Comparison of ENCODE assay signal across 21 cellular contexts in the genomic region with DNA sequence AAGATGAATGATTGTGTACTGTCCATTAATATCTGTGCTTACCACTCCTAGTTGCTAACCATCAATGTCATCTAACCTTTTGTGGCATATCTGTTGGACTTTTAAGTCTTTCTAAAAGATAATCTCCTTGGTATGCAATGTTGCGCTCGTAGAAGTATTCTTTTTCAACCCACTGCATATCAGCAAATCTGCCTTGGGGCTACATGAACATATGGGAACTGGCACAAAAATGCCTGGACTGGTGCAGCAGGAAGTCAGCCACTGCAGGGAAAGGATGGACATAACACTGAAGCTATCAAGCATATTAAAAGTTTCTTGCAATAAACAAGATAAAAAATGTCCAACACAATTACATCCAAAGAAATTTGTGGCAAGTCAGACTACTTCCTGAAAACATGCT.
DNase-seq lines count a peak whose midpoint lies in the region; ATAC-seq, FAIRE-seq and TF ChIP-seq lines count a peak whose summit lies in the region.
"Had no signal": no experiment of that assay in that cellular context is flagged by ENCODE, and none has a peak within 500 bp of the region (broad histone marks: within the 10 kb centered on the region; RNA-seq: fewer than 3 reads in every experiment).

No MANE protein-coding gene starts in this region.

- FAIRE-seq in keratinocyte (lab: Jason Lieb, UNC), result peak; percentile 78
- FAIRE-seq: A204.1, H54 had no signal

- dilution Hi-C loops in keratinocyte (cut with MboI; ENCODE audit: extremely low pct_ligation_motif_present, low sequenced_read_pairs), result no loop called here

- no peak overlapping the region for H3K27ac Mint-ChIP-seq in T-cell
- H3K27ac Mint-ChIP-seq: CD8-positive, alpha-beta memory T cell had no signal

- H3K27ac ChIP-seq in A673 (ENCODE audit: low read depth, low read length, poor library complexity, severe bottlenecking) (peak overlapping the region; percentile 68), SK-N-MC (peak overlapping the region; percentile 94), keratinocyte (ENCODE audit: control insufficient read depth, insufficient read depth, low read length) (no peak overlapping the region), testis (no peak overlapping the region), left lung (no peak overlapping the region)
- H3K27ac ChIP-seq: BLaER1 treated with 17β-estradiol and CSF1 and Interleukin-3, amounts not matched to agents 10 nM and 100 nM had no signal

- H3K9me3 ChIP-seq in A673 (ENCODE audit: low read depth, low read length, poor library complexity, severe bottlenecking), result no peaks in the 10 kb centered on the region
- H3K9me3 ChIP-seq in SK-N-MC (ENCODE audit: low read depth, low read length), result no peaks in the 10 kb centered on the region
- no peaks in the 10 kb centered on the region for H3K9me3 ChIP-seq in keratinocyte (ENCODE audit: control insufficient read depth, low read depth, low read length)
- H3K9me3 ChIP-seq in testis, result no peaks in the 10 kb centered on the region
- H3K9me3 ChIP-seq in left lung, result no peaks in the 10 kb centered on the region
- H3K9me3 ChIP-seq: BLaER1 treated with 17β-estradiol and CSF1 and Interleukin-3, amounts not matched to agents 10 nM and 100 nM had no signal

- H3K27me3 ChIP-seq in A673 (replicated peaks; ENCODE audit: insufficient read depth, low read depth, low read length, poor library complexity), result no peaks in the 10 kb centered on the region
- H3K27me3 ChIP-seq in keratinocyte (ENCODE audit: control insufficient read depth, extremely low read depth, insufficient read depth, low read length), result no peaks in the 10 kb centered on the region
- no peaks in the 10 kb centered on the region for H3K27me3 ChIP-seq in testis
- H3K27me3 ChIP-seq in left lung, result no peaks in the 10 kb centered on the region
- H3K27me3 ChIP-seq: BLaER1 treated with 17β-estradiol and CSF1 and Interleukin-3, amounts not matched to agents 10 nM and 100 nM had no signal

- H3K4me1 Mint-ChIP-seq in T-cell, result no peaks in the 10 kb centered on the region
- H3K4me1 Mint-ChIP-seq: CD8-positive, alpha-beta memory T cell had no signal

- no TSS peak for BruUV-seq in A673 (replicated peaks; lab: Mats Ljungman, UMichigan)

- no peaks in the 10 kb centered on the region for H3K79me2 ChIP-seq in keratinocyte (ENCODE audit: control insufficient read depth, insufficient read depth, low read length)

- H3K36me3 ChIP-seq in A673 (ENCODE audit: insufficient read depth, low read length, poor library complexity, severe bottlenecking) (no peaks in the 10 kb centered on the region), SK-N-MC (ENCODE audit: insufficient read depth, low read length) (no peaks in the 10 kb centered on the region), keratinocyte (ENCODE audit: control insufficient read depth in 2 of 2, extremely low read depth in 1 of 2, insufficient read depth in 2 of 2, low read length in 2 of 2) (no peaks in the 10 kb centered on the region), testis (ENCODE audit: low read depth, missing control alignments) (no peaks in the 10 kb centered on the region), left lung (no peaks in the 10 kb centered on the region)
- H3K36me3 ChIP-seq: BLaER1 treated with 17β-estradiol and CSF1 and Interleukin-3, amounts not matched to agents 10 nM and 100 nM had no signal

- peaks cover 5 to 7% of the 10 kb centered on the region in 2 donors for H3K27me3 Mint-ChIP-seq in T-cell

- H3K9ac ChIP-seq in SK-N-MC (ENCODE audit: insufficient read length), result no peak overlapping the region
- no peak overlapping the region for H3K9ac ChIP-seq in keratinocyte (ENCODE audit: control insufficient read depth, extremely low read depth, insufficient read depth, low read length)
- H3K9ac ChIP-seq: BLaER1 treated with 17β-estradiol and CSF1 and Interleukin-3, amounts not matched to agents 10 nM and 100 nM had no signal

- intact Hi-C loops in A673 (cut with micrococcal nuclease; ENCODE audit: unreplicated experiment) (no loop called here), testis (cut with DNase I; ENCODE audit: low total_unique reads) (no loop called here), left lung (cut with DNase I) (no loop called here)

- peak; percentile 40 for DNase-seq in A673 (ENCODE audit: low spot score)
- peak; percentile 94 for DNase-seq in M059J (ENCODE audit: low read depth)
- DNase-seq in SK-N-MC (ENCODE audit: low read depth, low spot score), result no peak
- no peak for DNase-seq in keratinocyte (ENCODE audit: low read depth, low spot score)
- DNase-seq in NCI-H2029 (lab: John Stamatoyannopoulos, UW), result no peak
- no peak for DNase-seq in testis
- no peak for DNase-seq in left lung
- DNase-seq in T-cell, result no peak
- DNase-seq: CD8-positive, alpha-beta memory T cell; DND-41; Karpas-422; MM.1S; NCI-H1092 treated with DMSO at 0.1 percent for 48 hours; NCI-H2107; NCI-H345; NCI-H69; NK-92 treated with Interleukin-12 subunit alpha and Interleukin-12 subunit beta, amount 100 ng/mL, for 24 hours; OCI-M1 had no signal

- POLR2A ChIA-PET in A673 (lab: Charles Lee; ENCODE audit: low non-redundant PET), result interaction anchor here (0.7 kb wide), 1 partner anchor 175 kb away, joined by 9 read pairs; no protein-coding TSS in a partner anchor
- POLR2A ChIA-PET in T-cell (lab: Charles Lee), result no interaction called here

- H3K4me1 ChIP-seq in A673 (ENCODE audit: insufficient read depth, low read length, poor library complexity, severe bottlenecking), result peaks cover 34% of the 10 kb centered on the region
- peaks cover 11% of the 10 kb centered on the region for H3K4me1 ChIP-seq in keratinocyte (ENCODE audit: control insufficient read depth, extremely low read depth, insufficient read depth, low read length)
- no peaks in the 10 kb centered on the region for H3K4me1 ChIP-seq in testis
- H3K4me1 ChIP-seq in left lung, result no peaks in the 10 kb centered on the region

- 73 to 85% methylated on average over 2 of the region's 2 CpGs for WGBS in testis, 2 donors

- TF ChIP-seq CTCF in A673 (conservative IDR thresholded peaks at IDR 0.05; ENCODE audit: low read depth, low read length), result no peak
- TF ChIP-seq CTCF in keratinocyte (optimal IDR thresholded peaks at IDR 0.05 in 1 of 3, IDR thresholded peaks at IDR 0.05 in 1 of 3, conservative IDR thresholded peaks at IDR 0.05 in 1 of 3; ENCODE audit: extremely low read depth in 1 of 3, insufficient read depth in 2 of 3, low read length in 3 of 3), result no peak
- TF ChIP-seq CTCF in testis (IDR thresholded peaks at IDR 0.05), result no peak
- no peak for TF ChIP-seq CTCF in left lung (IDR thresholded peaks at IDR 0.05)

- no peaks in the 10 kb centered on the region for H3K9me3 Mint-ChIP-seq in T-cell
- H3K9me3 Mint-ChIP-seq: CD8-positive, alpha-beta memory T cell had no signal

- ATAC-seq in left lung (no peak), T-cell (replicated peaks in 1 of 4) (no peak)

- H3K4me3 ChIP-seq in A673 (ENCODE audit: low read depth, low read length, poor library complexity, severe bottlenecking), result no peak overlapping the region
- peak overlapping the region; percentile 42; the same call in 1 of the 2 replicates for H3K4me3 ChIP-seq in SK-N-MC
- H3K4me3 ChIP-seq in keratinocyte (ENCODE audit: control insufficient read depth in 2 of 3, extremely low read depth in 1 of 3, insufficient read depth in 2 of 3, low read depth in 1 of 3, low read length in 3 of 3), result no peak overlapping the region
- H3K4me3 ChIP-seq in testis, result no peak overlapping the region
- H3K4me3 ChIP-seq in left lung, result no peak overlapping the region
- H3K4me3 ChIP-seq: BLaER1 treated with 17β-estradiol and CSF1 and Interleukin-3, amounts not matched to agents 10 nM and 100 nM had no signal

- H3K36me3 Mint-ChIP-seq in T-cell, result no peaks in the 10 kb centered on the region
- H3K36me3 Mint-ChIP-seq: CD8-positive, alpha-beta memory T cell had no signal

- CTCF ChIA-PET in A673 (lab: Charles Lee), result no interaction called here
- CTCF ChIA-PET in T-cell (lab: Charles Lee), result no interaction called here

- H3K9me1 ChIP-seq in keratinocyte (ENCODE audit: control insufficient read depth, extremely low read depth, insufficient read depth, low read length), result no peaks in the 10 kb centered on the region

- no peaks in the 10 kb centered on the region for H4K20me1 ChIP-seq in keratinocyte (ENCODE audit: control insufficient read depth, extremely low read depth, insufficient read depth, low read length)
- H4K20me1 ChIP-seq: BLaER1 treated with 17β-estradiol and CSF1 and Interleukin-3, amounts not matched to agents 10 nM and 100 nM had no signal

- no peak overlapping the region for H3K4me2 ChIP-seq in keratinocyte (ENCODE audit: control insufficient read depth, extremely low read depth, insufficient read depth, low read depth, low read length)
- H3K4me2 ChIP-seq: BLaER1 treated with 17β-estradiol and CSF1 and Interleukin-3, amounts not matched to agents 10 nM and 100 nM had no signal

- H2AFZ ChIP-seq in keratinocyte (ENCODE audit: control insufficient read depth, low read length), result no peak overlapping the region

- no peak overlapping the region for H3K4me3 Mint-ChIP-seq in T-cell
- H3K4me3 Mint-ChIP-seq: CD8-positive, alpha-beta memory T cell had no signal

- no peak for TF ChIP-seq POLR2A in testis (IDR thresholded peaks at IDR 0.05)

Comparison
In these comparisons a context has a peak if more than half of its experiments do, and no peak if none do; other contexts are left out.
1. DNase-seq: peak in A673 (single experiment) and M059J (single experiment); none in SK-N-MC (single experiment), keratinocyte (single experiment), NCI-H2029 (single experiment), testis (single experiment), left lung (0 of 2) and T-cell (0 of 34).
2. H3K27ac ChIP-seq: peak in A673 (single experiment) and SK-N-MC (single experiment); none in keratinocyte (single experiment), testis (0 of 2) and left lung (0 of 2).